ENCODE assay signal across 17 cellular contexts in the genomic region with DNA sequence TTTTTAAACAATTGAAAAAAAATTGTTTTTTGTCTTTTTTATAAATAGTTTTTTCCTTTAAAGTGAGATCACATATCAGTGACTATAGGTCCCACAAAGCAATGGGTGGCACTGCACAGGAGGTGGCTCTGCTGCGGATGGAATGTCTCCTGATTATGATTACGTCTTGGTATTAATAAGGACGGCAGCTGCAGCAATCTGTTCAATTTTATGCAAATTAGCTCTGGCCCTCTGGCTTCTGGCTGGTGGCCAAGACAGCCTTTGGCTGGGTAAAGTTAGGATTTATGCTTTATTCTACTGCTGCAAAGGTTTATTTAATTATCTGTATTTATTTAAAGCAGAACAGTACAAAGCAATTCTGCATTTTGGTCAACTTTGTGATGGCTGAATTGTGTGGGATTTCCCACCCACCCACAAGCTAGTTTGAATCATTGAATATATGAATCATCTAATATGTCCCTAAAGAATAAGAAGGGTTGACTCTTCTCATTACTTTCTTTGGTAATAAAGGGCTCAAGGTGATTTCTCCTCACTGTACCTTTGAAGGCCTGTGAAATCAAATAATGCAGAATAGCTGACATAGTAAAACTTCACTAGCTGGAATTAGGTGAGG.
DNase-seq lines count a peak whose midpoint lies in the region; ATAC-seq and TF ChIP-seq lines count a peak whose summit lies in the region.
"Had no signal": no experiment of that assay in that cellular context is flagged by ENCODE, and none has a peak within 500 bp of the region (broad histone marks: within the 10 kb centered on the region; RNA-seq: fewer than 3 reads in every experiment).

No MANE protein-coding gene starts in this region.

- intact Hi-C loops in right cardiac atrium (cut with DNase I) = no loop called here
- intact Hi-C loops in thyroid gland (cut with DNase I) = no loop called here

- TF ChIP-seq POLR2A in thyroid gland (IDR thresholded peaks at IDR 0.05) (no peak), Peyer's patch (IDR thresholded peaks at IDR 0.05) (no peak)

- TF ChIP-seq CTCF in thyroid gland (IDR thresholded peaks at IDR 0.05) (no peak), Peyer's patch (IDR thresholded peaks at IDR 0.05) (no peak)

- 36% methylated on average over 3 of the region's 3 CpGs for WGBS in right cardiac atrium
- WGBS in thyroid gland, 2 donors = 72 to 73% methylated on average over 3 of the region's 3 CpGs

- H3K4me3 ChIP-seq in right cardiac atrium (ENCODE audit: low read length) = no peak overlapping the region
- no peak overlapping the region for H3K4me3 ChIP-seq in thyroid gland (replicated peaks in 1 of 3)
- H3K4me3 ChIP-seq in Peyer's patch = no peak overlapping the region
- H3K4me3 ChIP-seq: A549, skin epidermis, stomach had no signal

- DNase-seq in NCI-H510A treated with DMSO at 0.1 percent for 48 hours (lab: John Stamatoyannopoulos, UW) (peak; percentile 1), NCI-H510A (lab: John Stamatoyannopoulos, UW) (no peak), SHP77 treated with DMSO at 0.1 percent for 48 hours (lab: John Stamatoyannopoulos, UW) (peak; percentile 0), right cardiac atrium (peak in 2 of 3 donors; percentile 49 to 55), thyroid gland (peak; percentile 14 to 18), T-helper 2 cell (no peak), Peyer's patch (no peak)
- no peak for DNase-seq in central memory CD4-positive, alpha-beta T cell
- DNase-seq: activated CD8-positive, alpha-beta memory T cell treated with anti-CD3 and anti-CD28 coated beads, Interleukin-2, amount 50 U/mL, for 48 hours; KBM-7; NCI-H187 treated with DMSO at 0.1 percent for 48 hours; stomach; T-helper 1 cell had no signal

- no peaks in the 10 kb centered on the region for H3K36me3 ChIP-seq in thyroid gland
- H3K36me3 ChIP-seq in Peyer's patch = no peaks in the 10 kb centered on the region
- H3K36me3 ChIP-seq: stomach had no signal

- H3K4me1 ChIP-seq in right cardiac atrium (ENCODE audit: control insufficient read depth, insufficient read depth, low read length) = peaks cover 2% of the 10 kb centered on the region
- H3K4me1 ChIP-seq in thyroid gland = peaks cover 0 to 7% of the 10 kb centered on the region in 2 donors
- H3K4me1 ChIP-seq in Peyer's patch = no peaks in the 10 kb centered on the region
- H3K4me1 ChIP-seq: A549 had no signal

- H3K9me3 ChIP-seq in right cardiac atrium (ENCODE audit: control insufficient read depth, low read length) = no peaks in the 10 kb centered on the region
- H3K9me3 ChIP-seq in thyroid gland = no peaks in the 10 kb centered on the region
- H3K9me3 ChIP-seq in Peyer's patch = no peaks in the 10 kb centered on the region
- H3K9me3 ChIP-seq: A549, stomach had no signal

- H3K27ac ChIP-seq in right cardiac atrium (ENCODE audit: low read length) = peak overlapping the region; percentile 27
- no peak overlapping the region for H3K27ac ChIP-seq in thyroid gland
- H3K27ac ChIP-seq in Peyer's patch = no peak overlapping the region
- H3K27ac ChIP-seq: A549, skin epidermis, stomach had no signal

- H3K27me3 ChIP-seq in right cardiac atrium (ENCODE audit: control insufficient read depth, insufficient read depth) (no peaks in the 10 kb centered on the region), thyroid gland (no peaks in the 10 kb centered on the region), Peyer's patch (no peaks in the 10 kb centered on the region)
- H3K27me3 ChIP-seq: stomach had no signal

- ATAC-seq in right cardiac atrium = no peak
- ATAC-seq: A549; activated CD4-positive, CD25-positive, alpha-beta regulatory T cell treated with anti-CD3 and anti-CD28 coated beads, Interleukin-2, amount 50 U/mL, for 24 hours; activated naive CD4-positive, alpha-beta T cell treated with anti-CD3 and anti-CD28 coated beads, Interleukin-2, amount 50 U/mL, for 72 hours had no signal

Comparison
In these comparisons a context has a peak if more than half of its experiments do, and no peak if none do; other contexts are left out.
1. DNase-seq: peak in NCI-H510A treated with DMSO at 0.1 percent for 48 hours (single experiment), SHP77 treated with DMSO at 0.1 percent for 48 hours (single experiment), right cardiac atrium (2 of 3) and thyroid gland (2 of 2); none in NCI-H510A (single experiment), T-helper 2 cell (0 of 5), Peyer's patch (0 of 3) and central memory CD4-positive, alpha-beta T cell (single experiment).